In the genomic region with DNA sequence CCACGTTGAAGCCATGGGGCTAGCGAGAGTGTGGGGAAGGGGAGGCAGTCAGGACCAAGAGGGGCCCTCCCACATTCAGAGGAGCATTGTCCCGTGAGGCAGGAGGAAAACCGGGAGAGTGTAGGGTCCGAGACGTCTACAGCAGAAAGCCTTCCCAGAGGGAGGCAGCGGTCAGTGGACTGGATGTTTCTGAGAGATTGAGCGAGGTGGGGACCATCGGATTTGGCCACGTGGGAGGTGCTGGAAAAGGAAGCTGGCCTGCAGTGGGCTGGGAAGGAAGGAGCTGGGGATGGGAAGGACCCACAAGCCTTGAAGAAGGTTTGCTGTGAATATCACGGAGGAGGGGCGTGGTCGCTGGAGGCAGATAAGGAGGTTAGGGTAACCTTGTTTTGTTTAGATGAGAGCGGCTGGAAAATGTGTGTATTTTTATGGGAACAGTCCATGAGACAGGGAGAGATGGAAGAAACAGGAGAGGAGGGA, we compare ENCODE assay signal across 16 cellular contexts. TPM values are rescaled to one million over a fixed set of nuclear protein-coding genes. Genes with fewer than 3 reads are reported as not detected.
DNase-seq lines count a peak whose midpoint lies in the region; ATAC-seq and TF ChIP-seq lines count a peak whose summit lies in the region.
"Had no signal": no experiment of that assay in that cellular context is flagged by ENCODE, and none has a peak within 500 bp of the region (broad histone marks: within the 10 kb centered on the region; RNA-seq: fewer than 3 reads in every experiment).

No MANE protein-coding gene starts in this region.

- no peaks in the 10 kb centered on the region for H3F3A ChIP-seq in PC-3 (ENCODE audit: low read length, unreplicated experiment)

- no peaks in the 10 kb centered on the region for H3K36me3 Mint-ChIP-seq in stimulated activated naive CD8-positive, alpha-beta T cell treated with anti-CD3 and anti-CD28 coated beads, Interleukin-15, Interleukin-2, amounts not matched to agents 100 ng/mL and 50 ng/mL, for 24 hours (ENCODE audit: low read depth)

- H3K27ac Mint-ChIP-seq in stimulated activated naive CD8-positive, alpha-beta T cell treated with anti-CD3 and anti-CD28 coated beads, Interleukin-15, Interleukin-2, amounts not matched to agents 100 ng/mL and 50 ng/mL, for 24 hours, result peak overlapping the region; percentile 3
- H3K27ac Mint-ChIP-seq: B cell had no signal

- POLR2A ChIA-PET in PC-3 (lab: Charles Lee; ENCODE audit: unreplicated experiment), result no interaction called here

- H3K79me2 ChIP-seq in PC-3 (ENCODE audit: low read length) (no peaks in the 10 kb centered on the region), hepatocyte (no peaks in the 10 kb centered on the region)

- peak overlapping the region; percentile 96 for H3K27ac ChIP-seq in PC-3 (ENCODE audit: low read length)
- peak overlapping the region; percentile 88 for H3K27ac ChIP-seq in hepatocyte
- no peak overlapping the region for H3K27ac ChIP-seq in adrenal gland
- H3K27ac ChIP-seq: esophagus muscularis mucosa, left lung had no signal

- peak overlapping the region; percentile 79 for H3K9ac ChIP-seq in PC-3 (ENCODE audit: low read length)

- ATAC-seq in stimulated activated naive CD8-positive, alpha-beta T cell treated with anti-CD3 and anti-CD28 coated beads, Interleukin-15, Interleukin-2, amounts not matched to agents 100 U/mL and 50 U/mL, for 24 hours, result no peak
- ATAC-seq in PC-3 (no peak), HG02588 (IDR thresholded peaks at IDR 0.05; ENCODE audit: unreplicated experiment) (no peak)
- ATAC-seq: left lung had no signal

- H3K4me2 ChIP-seq in PC-3 (ENCODE audit: low read length) (peak overlapping the region; percentile 40), hepatocyte (no peak overlapping the region)

- 77% methylated on average over 14 of the region's 14 CpGs for WGBS in hepatocyte (ENCODE audit: low lambda C conversion rate, missing lambda C conversion rate)
- 71 to 78% (median 75%) methylated on average over 14 of the region's 14 CpGs for WGBS in adrenal gland, 4 donors

- H3K4me3 ChIP-seq in PC-3 (ENCODE audit: low read length) (no peak overlapping the region), hepatocyte (no peak overlapping the region), adrenal gland (no peak overlapping the region)
- H3K4me3 ChIP-seq: esophagus muscularis mucosa, left lung had no signal

- no peaks in the 10 kb centered on the region for H3K9me3 Mint-ChIP-seq in stimulated activated naive CD8-positive, alpha-beta T cell treated with anti-CD3 and anti-CD28 coated beads, Interleukin-15, Interleukin-2, amounts not matched to agents 100 ng/mL and 50 ng/mL, for 24 hours

- no peaks in the 10 kb centered on the region for H3K36me3 ChIP-seq in PC-3 (ENCODE audit: low read depth, low read length)
- H3K36me3 ChIP-seq in hepatocyte (replicated peaks; ENCODE audit: insufficient read depth, low read depth), result no peaks in the 10 kb centered on the region
- H3K36me3 ChIP-seq in adrenal gland (replicated peaks in 1 of 2), result no peaks in the 10 kb centered on the region
- H3K36me3 ChIP-seq: esophagus muscularis mucosa, left lung, Peyer's patch had no signal

- H2AFZ ChIP-seq in PC-3 (ENCODE audit: low read length), result no peak overlapping the region
- no peak overlapping the region for H2AFZ ChIP-seq in hepatocyte

- H4K20me1 ChIP-seq in PC-3 (ENCODE audit: low read length), result no peaks in the 10 kb centered on the region
- H4K20me1 ChIP-seq in hepatocyte (ENCODE audit: insufficient read depth, poor library complexity, severe bottlenecking), result no peaks in the 10 kb centered on the region

- no peak for DNase-seq in stimulated activated naive CD8-positive, alpha-beta T cell treated with anti-CD3 and anti-CD28 coated beads, Interleukin-15, Interleukin-2, amounts not matched to agents 100 U/mL and 50 U/mL, for 24 hours
- DNase-seq in PC-3 (no peak), hepatocyte (ENCODE audit: low spot score) (no peak), NCI-H748 (lab: John Stamatoyannopoulos, UW; ENCODE audit: unreplicated experiment) (no peak), adrenal gland (no peak)
- DNase-seq in activated naive CD4-positive, alpha-beta T cell treated with Interleukin-2 at 50 U/mL for 16 hours, result no peak
- DNase-seq: activated CD4-positive, alpha-beta T cell treated with anti-CD3 and anti-CD28 coated beads, Interleukin-2, amount 50 U/mL, for 4 hours; caudate nucleus; left lung; NCI-H774; stimulated activated CD4-positive, alpha-beta T cell treated with anti-CD3 and anti-CD28 coated beads, Interleukin-4, amount 100 ng/mL, for 1 hour had no signal

- intact Hi-C loops in PC-3 (cut with micrococcal nuclease), result loop anchor here (2.0 kb wide), 1 partner anchor 26 kb away; no protein-coding TSS in a partner anchor
- intact Hi-C loops in adrenal gland (cut with DNase I), result no loop called here

- no peaks in the 10 kb centered on the region for H3K9me2 ChIP-seq in PC-3 (replicated peaks; ENCODE audit: low read length)
- no peaks in the 10 kb centered on the region for H3K9me2 ChIP-seq in hepatocyte (replicated peaks; ENCODE audit: insufficient read depth)

- TF ChIP-seq CTCF in PC-3 (conservative IDR thresholded peaks at IDR 0.05; ENCODE audit: low read depth, low read length), result no peak
- no peak for TF ChIP-seq CTCF in hepatocyte (IDR thresholded peaks at IDR 0.05; ENCODE audit: poor library complexity)
- TF ChIP-seq CTCF in adrenal gland (IDR thresholded peaks at IDR 0.05), result no peak

- H3K4me3 Mint-ChIP-seq in stimulated activated naive CD8-positive, alpha-beta T cell treated with anti-CD3 and anti-CD28 coated beads, Interleukin-15, Interleukin-2, amounts not matched to agents 100 ng/mL and 50 ng/mL, for 24 hours, result no peak overlapping the region
- H3K4me3 Mint-ChIP-seq: B cell had no signal

- H3K27me3 Mint-ChIP-seq in stimulated activated naive CD8-positive, alpha-beta T cell treated with anti-CD3 and anti-CD28 coated beads, Interleukin-15, Interleukin-2, amounts not matched to agents 100 ng/mL and 50 ng/mL, for 24 hours, result peaks cover 13% of the 10 kb centered on the region

- H3K4me1 ChIP-seq in PC-3 (ENCODE audit: insufficient read depth, low read length) (peaks cover 57% of the 10 kb centered on the region), hepatocyte (ENCODE audit: insufficient read depth) (peaks cover 13% of the 10 kb centered on the region), adrenal gland (replicated peaks in 1 of 2) (peaks cover 0 to 8% of the 10 kb centered on the region in 2 donors)

- H3K9me3 ChIP-seq in PC-3 (ENCODE audit: low read length), result no peaks in the 10 kb centered on the region
- H3K9me3 ChIP-seq in hepatocyte (ENCODE audit: low read depth), result no peaks in the 10 kb centered on the region
- H3K9me3 ChIP-seq in adrenal gland (replicated peaks in 1 of 3), result no peaks in the 10 kb centered on the region
- H3K9me3 ChIP-seq: esophagus muscularis mucosa, left lung, Peyer's patch had no signal

- no peaks in the 10 kb centered on the region for H3K27me3 ChIP-seq in PC-3 (ENCODE audit: low read length)
- H3K27me3 ChIP-seq in hepatocyte, result no peaks in the 10 kb centered on the region
- peaks cover 7% of the 10 kb centered on the region for H3K27me3 ChIP-seq in adrenal gland
- H3K27me3 ChIP-seq: left lung, Peyer's patch had no signal

- CTCF ChIA-PET in PC-3 (lab: Charles Lee), result interaction anchor here (0.7 kb wide), 1 partner anchor 24 kb away, joined by 4 read pairs; no protein-coding TSS in a partner anchor

- H3K4me1 Mint-ChIP-seq in stimulated activated naive CD8-positive, alpha-beta T cell treated with anti-CD3 and anti-CD28 coated beads, Interleukin-15, Interleukin-2, amounts not matched to agents 100 ng/mL and 50 ng/mL, for 24 hours (ENCODE audit: low read depth), result peaks cover 52% of the 10 kb centered on the region
- H3K4me1 Mint-ChIP-seq: B cell had no signal

- TF ChIP-seq POLR2A in adrenal gland (IDR thresholded peaks at IDR 0.05), result no peak

- BruUV-seq in PC-3 (replicated peaks; lab: Mats Ljungman, UMichigan), result no TSS peak

RNA-seq across cellular contexts. Expression of gene SMOX, which starts 14.2 kb away (rescaled TPM):
- total RNA-seq in PC-3 (2014; rRNA removed), result 59.3 and 82.4 TPM in 2 replicates
- 14.5 and 25.8 TPM in 2 replicates for total RNA-seq in hepatocyte
- 45.0 and 51.1 TPM in 2 replicates for polyA plus RNA-seq in hepatocyte
- total RNA-seq in adrenal gland, result 1 to 10 TPM; 4.0 to 9.9 (median 5.8) TPM
- polyA plus RNA-seq in adrenal gland, result 1 to 10 TPM; 2.7 to 9.0 (median 4.7) TPM
- total RNA-seq: B cell had no signal

Comparison
In these comparisons a context has a peak if more than half of its experiments do, and no peak if none do; other contexts are left out.
1. H3K27ac ChIP-seq: peak in PC-3 (single experiment) and hepatocyte (single experiment); none in adrenal gland (0 of 5).